ENCODE assay signal across 23 cellular contexts in genomic region chr18:3306391-3306790, GRCh38. TPM values are rescaled to one million over a fixed set of nuclear protein-coding genes. Genes with fewer than 3 reads are reported as not detected.
A peak's percentile ranks its signal among the peaks of the same experiment; 100 is the strongest.
DNase-seq lines count a peak whose midpoint lies in the region; ATAC-seq, FAIRE-seq and TF ChIP-seq lines count a peak whose summit lies in the region.
"Had no signal": no experiment of that assay in that cellular context is flagged by ENCODE, and none has a peak within 500 bp of the region (broad histone marks: within the 10 kb centered on the region; RNA-seq: fewer than 3 reads in every experiment).

No MANE protein-coding gene starts in this region.

- no peak overlapping the region for H3K4me2 ChIP-seq in mesenchymal stem cell (ENCODE audit: low read length, poor library complexity, severe bottlenecking)
- H3K4me2 ChIP-seq: hepatocyte had no signal

- TF ChIP-seq CTCF in Panc1 (IDR thresholded peaks at IDR 0.05) (no peak), bronchial epithelial cell (IDR thresholded peaks at IDR 0.05; ENCODE audit: insufficient read depth, low read length, severe bottlenecking) (no peak)

- DNase-seq in T-helper 1 cell: no peak
- DNase-seq in Panc1 (ENCODE audit: low read depth, low spot score): no peak
- peak; percentile 67 for DNase-seq in bronchial epithelial cell (ENCODE audit: low read depth)
- no peak for DNase-seq in mesenchymal stem cell
- DNase-seq in nucleus accumbens (lab: John Stamatoyannopoulos, UW): no peak
- no peak for DNase-seq in NCI-H187 (lab: John Stamatoyannopoulos, UW)
- DNase-seq in H4 (ENCODE audit: low spot score): no peak
- DNase-seq: activated CD8-positive, alpha-beta memory T cell treated with anti-CD3 and anti-CD28 coated beads for 24 hours; activated effector memory CD4-positive, alpha-beta T cell treated with anti-CD3 and anti-CD28 coated beads, Interleukin-2, amount 50 U/mL, for 16 hours; amniotic stem cell; effector CD4-positive, alpha-beta T cell; naive thymus-derived CD4-positive, alpha-beta T cell; NCI-H2081 treated with DMSO at 0.1 percent for 48 hours; NCI-H524; SIG-M5; stomach; upper lobe of right lung had no signal

- no peak overlapping the region for H4K91ac ChIP-seq in mesenchymal stem cell (ENCODE audit: low read length)

- FAIRE-seq in bronchial epithelial cell (lab: Jason Lieb, UNC): no peak
- FAIRE-seq: islet of Langerhans had no signal

- H3K36me3 ChIP-seq in Panc1 (ENCODE audit: control insufficient read depth, insufficient read depth, low read length) (no peaks in the 10 kb centered on the region), bronchial epithelial cell (ENCODE audit: control insufficient read depth, insufficient read depth, low read length) (no peaks in the 10 kb centered on the region), mesenchymal stem cell (ENCODE audit: control insufficient read depth in 1 of 2, insufficient read depth in 2 of 2, low read depth in 1 of 2, low read length in 2 of 2) (no peaks in the 10 kb centered on the region)
- H3K36me3 ChIP-seq: stomach, upper lobe of right lung had no signal

- no peak overlapping the region for H2BK5ac ChIP-seq in mesenchymal stem cell (ENCODE audit: low read depth, low read length, poor library complexity, severe bottlenecking)

- no peak overlapping the region for H3K4me3 Mint-ChIP-seq in T-helper 1 cell treated with Interleukin-12 subunit alpha and Interleukin-12 subunit beta and Interleukin-4 antibody, amounts not matched to agents 30 μg/mL and 1 μg/mL, for 36 hours

- POLR2A ChIA-PET in Panc1 (lab: Charles Lee): no interaction called here

- peak; percentile 43; the same call in 1 of the 2 replicates for ATAC-seq in Panc1
- ATAC-seq: naive thymus-derived CD4-positive, alpha-beta T cell; upper lobe of right lung had no signal

- no peak overlapping the region for H2BK120ac ChIP-seq in mesenchymal stem cell (ENCODE audit: low read depth, low read length)

- H3K36me3 Mint-ChIP-seq in T-helper 1 cell treated with Interleukin-12 subunit alpha and Interleukin-12 subunit beta and Interleukin-4 antibody, amounts not matched to agents 30 μg/mL and 1 μg/mL, for 36 hours (ENCODE audit: low read depth): no peaks in the 10 kb centered on the region
- H3K36me3 Mint-ChIP-seq: naive thymus-derived CD4-positive, alpha-beta T cell had no signal

- no peak overlapping the region for H2AFZ ChIP-seq in mesenchymal stem cell (ENCODE audit: low read depth, low read length)

- peaks cover 13% of the 10 kb centered on the region for H3K4me1 Mint-ChIP-seq in T-helper 1 cell treated with Interleukin-12 subunit alpha and Interleukin-12 subunit beta and Interleukin-4 antibody, amounts not matched to agents 30 μg/mL and 1 μg/mL, for 36 hours (ENCODE audit: low read depth)

- H4K8ac ChIP-seq in mesenchymal stem cell (ENCODE audit: low read length): no peak overlapping the region

- in situ Hi-C loops in Panc1 (cut with HindIII; ENCODE audit: low pct_unique_long_range_greater_than_20kb, low sequenced_read_pairs): no loop called here

- H3K4me3 ChIP-seq in Panc1 (ENCODE audit: low read depth in 2 of 2, low read length in 2 of 2) (peak overlapping the region; percentile 3 to 43; a peak in 3 of 4 replicates), bronchial epithelial cell (ENCODE audit: low read depth, low read length) (no peak overlapping the region), mesenchymal stem cell (ENCODE audit: insufficient read depth in 1 of 2, low read depth in 1 of 2, low read length in 2 of 2) (no peak overlapping the region)
- H3K4me3 ChIP-seq: hepatocyte, K562, stomach, upper lobe of right lung had no signal

- H3K27me3 Mint-ChIP-seq in T-helper 1 cell treated with Interleukin-12 subunit alpha and Interleukin-12 subunit beta and Interleukin-4 antibody, amounts not matched to agents 30 μg/mL and 1 μg/mL, for 36 hours (ENCODE audit: low read depth): peaks cover 7% of the 10 kb centered on the region

- intact Hi-C loops in Panc1 (cut with micrococcal nuclease; ENCODE audit: unreplicated experiment): no loop called here

- WGBS in mesenchymal stem cell: 76% methylated on average over 3 of the region's 3 CpGs

- H3K4me1 ChIP-seq in Panc1 (ENCODE audit: control insufficient read depth, insufficient read depth, low read length) (peaks cover 24% of the 10 kb centered on the region), mesenchymal stem cell (ENCODE audit: control insufficient read depth, insufficient read depth, low read depth, low read length) (peaks cover 4% of the 10 kb centered on the region)
- H3K4me1 ChIP-seq: stomach, upper lobe of right lung had no signal

- no peaks in the 10 kb centered on the region for H3K9me3 Mint-ChIP-seq in T-helper 1 cell treated with Interleukin-12 subunit alpha and Interleukin-12 subunit beta and Interleukin-4 antibody, amounts not matched to agents 30 μg/mL and 1 μg/mL, for 36 hours

- peak overlapping the region in 1 of 2 experiments; percentile 6 for H3K18ac ChIP-seq in mesenchymal stem cell (ENCODE audit: low read depth in 1 of 2, low read length in 2 of 2)

- H3K9me3 ChIP-seq in Panc1 (ENCODE audit: control insufficient read depth, insufficient read depth, low read depth, low read length) (no peaks in the 10 kb centered on the region), mesenchymal stem cell (ENCODE audit: control insufficient read depth, low read length) (no peaks in the 10 kb centered on the region)
- H3K9me3 ChIP-seq: stomach, upper lobe of right lung had no signal

- H2BK12ac ChIP-seq in mesenchymal stem cell (ENCODE audit: low read length in 2 of 2): no peak overlapping the region

- no peak overlapping the region for H3K4ac ChIP-seq in mesenchymal stem cell (ENCODE audit: low read depth in 1 of 2, low read length in 2 of 2)

- no peaks in the 10 kb centered on the region for H3K79me1 ChIP-seq in mesenchymal stem cell (replicated peaks; ENCODE audit: low read length, poor library complexity, severe bottlenecking)

- H3K23ac ChIP-seq in mesenchymal stem cell (ENCODE audit: low read length in 2 of 2): no peak overlapping the region

- peak overlapping the region; percentile 56 for H3K27ac Mint-ChIP-seq in T-helper 1 cell treated with Interleukin-12 subunit alpha and Interleukin-12 subunit beta and Interleukin-4 antibody, amounts not matched to agents 30 μg/mL and 1 μg/mL, for 36 hours

- no peaks in the 10 kb centered on the region for H3K27me3 ChIP-seq in Panc1 (ENCODE audit: control insufficient read depth, insufficient read depth, low read length)
- no peaks in the 10 kb centered on the region for H3K27me3 ChIP-seq in bronchial epithelial cell (ENCODE audit: control insufficient read depth, insufficient read depth, low read length)
- H3K27me3 ChIP-seq in mesenchymal stem cell (ENCODE audit: control insufficient read depth in 1 of 2, insufficient read depth in 1 of 2, low read length in 2 of 2): no peaks in the 10 kb centered on the region
- H3K27me3 ChIP-seq: hepatocyte, stomach, upper lobe of right lung had no signal

- CTCF ChIA-PET in Panc1 (lab: Charles Lee): no interaction called here

- peak overlapping the region; percentile 67 for H3K9ac ChIP-seq in mesenchymal stem cell (ENCODE audit: low read length)

- H3K14ac ChIP-seq in mesenchymal stem cell (ENCODE audit: low read length in 2 of 2): no peak overlapping the region

- H2AK5ac ChIP-seq in mesenchymal stem cell (ENCODE audit: low read length, severe bottlenecking): no peak overlapping the region

- H3K27ac ChIP-seq in Panc1 (ENCODE audit: low read length) (peak overlapping the region; percentile 92), mesenchymal stem cell (ENCODE audit: low read length, poor library complexity, severe bottlenecking) (no peak overlapping the region)
- H3K27ac ChIP-seq: 22Rv1, stomach, upper lobe of right lung, VCaP had no signal

- BruUV-seq in Panc1 (replicated peaks; lab: Mats Ljungman, UMichigan): no TSS peak

- no peak overlapping the region for H2BK15ac ChIP-seq in mesenchymal stem cell (ENCODE audit: low read depth, poor library complexity, severe bottlenecking)

RNA-seq across cellular contexts. Expression of gene MYL12B, which starts 44.5 kb away (rescaled TPM):
- total RNA-seq in Panc1 (2021; ENCODE audit: unreplicated experiment): 420 TPM
- 368 TPM for polyA plus RNA-seq in Panc1 (2012; ENCODE audit: insufficient read length)
- 610 and 649 TPM in 2 replicates for total RNA-seq in bronchial epithelial cell
- 460 TPM for polyA plus RNA-seq in mesenchymal stem cell (2013, experiment 1 of 2)
- polyA plus RNA-seq in mesenchymal stem cell (2013, experiment 2 of 2): 471 TPM
- total RNA-seq in H4 (2014; rRNA removed; shearing (Covaris generic)): 460 and 468 TPM in 2 replicates

RNA-seq across cellular contexts. Expression of gene MYL12A, which starts 58.8 kb away (rescaled TPM):
- total RNA-seq in Panc1 (2021; ENCODE audit: unreplicated experiment) (489 TPM), bronchial epithelial cell (702 and 937 TPM in 2 replicates)
- polyA plus RNA-seq in Panc1 (2012; ENCODE audit: insufficient read length): 606 TPM
- polyA plus RNA-seq in mesenchymal stem cell (2013, experiment 1 of 2): 689 TPM
- polyA plus RNA-seq in mesenchymal stem cell (2013, experiment 2 of 2): 719 TPM
- total RNA-seq in H4 (2014; rRNA removed; shearing (Covaris generic)): 437 and 447 TPM in 2 replicates

Comparison
In these comparisons a context has a peak if more than half of its experiments do, and no peak if none do; other contexts are left out.
1. H3K4me3 ChIP-seq: peak in Panc1 (2 of 2); none in bronchial epithelial cell (single experiment) and mesenchymal stem cell (0 of 2).